ENCODE assay signal across 1 cellular context in the genomic region with DNA sequence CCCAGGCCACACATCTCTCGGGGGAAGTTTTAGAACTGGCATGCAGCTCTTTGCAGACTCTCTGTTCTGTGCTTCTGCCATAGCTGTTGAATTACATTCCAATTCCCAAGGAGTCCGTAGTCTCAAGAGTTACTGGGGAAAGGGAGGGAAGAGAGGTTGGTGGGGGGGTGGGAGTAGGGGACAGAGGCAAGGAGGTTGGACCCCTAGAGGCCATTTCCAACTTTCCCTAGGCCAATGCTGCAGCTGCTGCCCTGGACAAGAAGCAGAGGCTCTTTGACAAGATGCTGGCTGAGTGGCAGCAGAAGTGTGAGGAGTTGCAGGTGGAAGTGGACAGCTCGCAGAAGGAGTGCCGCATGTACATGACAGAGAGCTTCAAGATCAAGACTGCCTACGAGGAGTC.
TF ChIP-seq lines count a peak whose summit lies in the region.

No MANE protein-coding gene starts in this region.

TF ChIP-seq in H1, 55 proteins besides CTCF, POLR2A, EP300 and RAD21:
- TF ChIP-seq BCL11A (IDR thresholded peaks at IDR 0.05; ENCODE audit: low read depth in 2 of 2, low read length in 2 of 2), result no peak
- no peak for TF ChIP-seq ASH2L (IDR thresholded peaks at IDR 0.05; ENCODE audit: low read length)
- no peak for TF ChIP-seq CTBP2 (IDR thresholded peaks at IDR 0.05; ENCODE audit: borderline replicate concordance, insufficient read depth, insufficient read length, low read length)
- TF ChIP-seq RFX5 (IDR thresholded peaks at IDR 0.05; ENCODE audit: borderline replicate concordance, low read depth, low read length), result no peak
- TF ChIP-seq ZNF274 (IDR thresholded peaks at IDR 0.05; ENCODE audit: borderline replicate concordance, extremely low read depth, low read length), result no peak
- no peak for TF ChIP-seq HDAC6 (IDR thresholded peaks at IDR 0.05; ENCODE audit: low read depth, low read length)
TF ChIP-seq in H1: peak in this region for 0.
